In genomic region chr5:53069626-53070025, GRCh38 we compare ENCODE assay signal across 8 cellular contexts. TPM values are rescaled to one million over a fixed set of nuclear protein-coding genes. Genes with fewer than 3 reads are reported as not detected.
A peak's percentile ranks its signal among the peaks of the same experiment; 100 is the strongest.
DNase-seq lines count a peak whose midpoint lies in the region; ATAC-seq and TF ChIP-seq lines count a peak whose summit lies in the region.

No MANE protein-coding gene starts in this region.

- POLR2A ChIA-PET in activated naive CD8-positive, alpha-beta T cell treated with anti-CD3 and anti-CD28 coated beads, Interleukin-2, amount 10 ng/mL, durations not matched to agents 7 days and 5 days (lab: Charles Lee) = interaction anchor here (1.2 to 1.4 kb wide), 3 partner anchors 19 to 271 kb away, joined by 3 to 4 read pairs (median 3); no protein-coding TSS in a partner anchor

- H4K5ac ChIP-seq in mesendoderm (ENCODE audit: low read length) = no peak overlapping the region

- TF ChIP-seq EP300 in upper lobe of left lung (IDR thresholded peaks at IDR 0.05) = no peak

- H3K9me3 Mint-ChIP-seq in CD4-positive, CD25-positive, alpha-beta regulatory T cell = no peaks in the 10 kb centered on the region
- no peaks in the 10 kb centered on the region for H3K9me3 Mint-ChIP-seq in activated naive CD8-positive, alpha-beta T cell treated with anti-CD3 and anti-CD28 coated beads, Interleukin-2, amount 10 ng/mL, durations not matched to agents 7 days and 5 days
- no peaks in the 10 kb centered on the region for H3K9me3 Mint-ChIP-seq in stimulated activated naive B cell treated with anti-CD40 and anti-IgM and Interleukin-4, amounts not matched to agents 10 μg/mL and 1 μg/mL and 100 μg/mL, for 72 hours

- H3K4me3 Mint-ChIP-seq in CD4-positive, CD25-positive, alpha-beta regulatory T cell = no peak overlapping the region
- peak overlapping the region; percentile 54 for H3K4me3 Mint-ChIP-seq in activated naive CD8-positive, alpha-beta T cell treated with anti-CD3 and anti-CD28 coated beads, Interleukin-2, amount 10 ng/mL, durations not matched to agents 7 days and 5 days
- H3K4me3 Mint-ChIP-seq in stimulated activated naive B cell treated with anti-CD40 and anti-IgM and Interleukin-4, amounts not matched to agents 10 μg/mL and 1 μg/mL and 100 μg/mL, for 72 hours = no peak overlapping the region

- no peaks in the 10 kb centered on the region for H3K36me3 ChIP-seq in CD4-positive, CD25-positive, alpha-beta regulatory T cell (ENCODE audit: control insufficient read depth, insufficient read depth, low read length)
- no peaks in the 10 kb centered on the region for H3K36me3 ChIP-seq in mesendoderm (ENCODE audit: control insufficient read depth, insufficient read depth, low read length)
- peaks cover 0 to 53% (median 4%) of the 10 kb centered on the region in 4 donors for H3K36me3 ChIP-seq in upper lobe of left lung

- H3K56ac ChIP-seq in mesendoderm (ENCODE audit: low read length) = no peak overlapping the region

- H3K4me3 ChIP-seq in CD4-positive, CD25-positive, alpha-beta regulatory T cell (ENCODE audit: low read depth, low read length) = no peak overlapping the region
- no peak overlapping the region for H3K4me3 ChIP-seq in mesendoderm (ENCODE audit: low read length)
- H3K4me3 ChIP-seq in upper lobe of left lung = no peak overlapping the region

- H2BK15ac ChIP-seq in mesendoderm (replicated peaks; ENCODE audit: low read depth) = no peak overlapping the region

- WGBS in mesendoderm (ENCODE audit: extremely low coverage, insufficient coverage, low lambda C conversion rate) = no CpG with 5 or more reads among the region's 5 CpGs
- WGBS in upper lobe of left lung, 2 donors = 86 to 95% methylated on average over 5 of the region's 5 CpGs

- H3K79me2 ChIP-seq in mesendoderm (ENCODE audit: control insufficient read depth, insufficient read depth, low read length) = no peaks in the 10 kb centered on the region

- H2BK5ac ChIP-seq in mesendoderm (ENCODE audit: low read length) = no peak overlapping the region

- no peaks in the 10 kb centered on the region for H3K36me3 Mint-ChIP-seq in CD4-positive, CD25-positive, alpha-beta regulatory T cell
- peaks cover 41% of the 10 kb centered on the region for H3K36me3 Mint-ChIP-seq in activated naive CD8-positive, alpha-beta T cell treated with anti-CD3 and anti-CD28 coated beads, Interleukin-2, amount 10 ng/mL, durations not matched to agents 7 days and 5 days
- H3K36me3 Mint-ChIP-seq in stimulated activated naive B cell treated with anti-CD40 and anti-IgM and Interleukin-4, amounts not matched to agents 10 μg/mL and 1 μg/mL and 100 μg/mL, for 72 hours = no peaks in the 10 kb centered on the region

- H3K9ac ChIP-seq in mesendoderm (ENCODE audit: low read length) = no peak overlapping the region

- DNase-seq in CD4-positive, CD25-positive, alpha-beta regulatory T cell = peak in 1 of 3 donors; percentile 83
- DNase-seq in RPMI7951 (ENCODE audit: low read depth) (peak; percentile 29), smooth muscle cell of the brain vasculature (ENCODE audit: low read depth, low spot score) (peak; percentile 67), mesendoderm (no peak), upper lobe of left lung (no peak)
- DNase-seq in activated naive CD8-positive, alpha-beta T cell treated with anti-CD3 and anti-CD28 coated beads, Interleukin-2, amount 10 ng/mL, durations not matched to agents 7 days and 5 days = peak; percentile 35
- no peak for DNase-seq in stimulated activated naive B cell treated with anti-CD40 and anti-IgM and Interleukin-4, amounts not matched to agents 10 μg/mL and 1 μg/mL and 100 μg/mL, for 72 hours

- TF ChIP-seq POLR2A in upper lobe of left lung (IDR thresholded peaks at IDR 0.05) = no peak

- no peaks in the 10 kb centered on the region for H3K79me1 ChIP-seq in mesendoderm (ENCODE audit: low read length)

- no peaks in the 10 kb centered on the region for H3K9me3 ChIP-seq in CD4-positive, CD25-positive, alpha-beta regulatory T cell (ENCODE audit: control insufficient read depth in 2 of 2, low read length in 2 of 2)
- H3K9me3 ChIP-seq in upper lobe of left lung = no peaks in the 10 kb centered on the region

- H3K18ac ChIP-seq in mesendoderm (ENCODE audit: low read length) = no peak overlapping the region

- no peak overlapping the region for H3K23ac ChIP-seq in mesendoderm (ENCODE audit: low read length)

- H3K27me3 ChIP-seq in CD4-positive, CD25-positive, alpha-beta regulatory T cell (ENCODE audit: control insufficient read depth, insufficient read depth, low read length) = peaks cover 7% of the 10 kb centered on the region
- H3K27me3 ChIP-seq in mesendoderm (ENCODE audit: insufficient read depth, low read length, poor library complexity) = no peaks in the 10 kb centered on the region
- no peaks in the 10 kb centered on the region for H3K27me3 ChIP-seq in upper lobe of left lung

- H3K4me2 ChIP-seq in mesendoderm (ENCODE audit: low read length) = no peak overlapping the region

- peaks cover 0 to 3% (median 0%) of the 10 kb centered on the region in 4 donors for H3K4me1 Mint-ChIP-seq in CD4-positive, CD25-positive, alpha-beta regulatory T cell
- peaks cover 22% of the 10 kb centered on the region for H3K4me1 Mint-ChIP-seq in activated naive CD8-positive, alpha-beta T cell treated with anti-CD3 and anti-CD28 coated beads, Interleukin-2, amount 10 ng/mL, durations not matched to agents 7 days and 5 days
- no peaks in the 10 kb centered on the region for H3K4me1 Mint-ChIP-seq in stimulated activated naive B cell treated with anti-CD40 and anti-IgM and Interleukin-4, amounts not matched to agents 10 μg/mL and 1 μg/mL and 100 μg/mL, for 72 hours

- TF ChIP-seq CTCF in upper lobe of left lung (IDR thresholded peaks at IDR 0.05) = no peak

- ATAC-seq in CD4-positive, CD25-positive, alpha-beta regulatory T cell (ENCODE audit: low read depth in 2 of 2) = peak; percentile 57 to 65
- peak; percentile 97 for ATAC-seq in activated naive CD8-positive, alpha-beta T cell treated with anti-CD3 and anti-CD28 coated beads, Interleukin-2, amount 10 ng/mL, durations not matched to agents 7 days and 5 days (ENCODE audit: low read depth)
- no peak for ATAC-seq in stimulated activated naive B cell treated with anti-CD40 and anti-IgM and Interleukin-4, amounts not matched to agents 10 μg/mL and 1 μg/mL and 100 μg/mL, for 72 hours (replicated peaks)
- ATAC-seq in upper lobe of left lung (ENCODE audit: low FRiP score in 2 of 2) (no peak), GM18909 (IDR thresholded peaks at IDR 0.05; ENCODE audit: poor library complexity, unreplicated experiment) (no peak)

- no peak overlapping the region for H3K27ac Mint-ChIP-seq in CD4-positive, CD25-positive, alpha-beta regulatory T cell
- H3K27ac Mint-ChIP-seq in activated naive CD8-positive, alpha-beta T cell treated with anti-CD3 and anti-CD28 coated beads, Interleukin-2, amount 10 ng/mL, durations not matched to agents 7 days and 5 days = peak overlapping the region; percentile 75
- H3K27ac Mint-ChIP-seq in stimulated activated naive B cell treated with anti-CD40 and anti-IgM and Interleukin-4, amounts not matched to agents 10 μg/mL and 1 μg/mL and 100 μg/mL, for 72 hours = no peak overlapping the region

- no peak overlapping the region for H2AK5ac ChIP-seq in mesendoderm (ENCODE audit: low read length)

- H3K27me3 Mint-ChIP-seq in CD4-positive, CD25-positive, alpha-beta regulatory T cell = peaks cover 21% of the 10 kb centered on the region
- peaks cover 6% of the 10 kb centered on the region for H3K27me3 Mint-ChIP-seq in activated naive CD8-positive, alpha-beta T cell treated with anti-CD3 and anti-CD28 coated beads, Interleukin-2, amount 10 ng/mL, durations not matched to agents 7 days and 5 days
- H3K27me3 Mint-ChIP-seq in stimulated activated naive B cell treated with anti-CD40 and anti-IgM and Interleukin-4, amounts not matched to agents 10 μg/mL and 1 μg/mL and 100 μg/mL, for 72 hours = peaks cover 0 to 4% of the 10 kb centered on the region in 2 donors

- no peak overlapping the region for H3K27ac ChIP-seq in CD4-positive, CD25-positive, alpha-beta regulatory T cell (ENCODE audit: insufficient read depth, low read length, poor library complexity, severe bottlenecking)
- no peak overlapping the region for H3K27ac ChIP-seq in mesendoderm (ENCODE audit: low read depth, low read length)
- no peak overlapping the region for H3K27ac ChIP-seq in upper lobe of left lung

- H3K4ac ChIP-seq in mesendoderm (ENCODE audit: low read depth, low read length) = no peak overlapping the region

- H4K8ac ChIP-seq in mesendoderm (ENCODE audit: low read depth, low read length) = no peak overlapping the region

- no peaks in the 10 kb centered on the region for H3K4me1 ChIP-seq in CD4-positive, CD25-positive, alpha-beta regulatory T cell (ENCODE audit: control insufficient read depth, insufficient read depth, low read length, poor library complexity, severe bottlenecking)
- H3K4me1 ChIP-seq in mesendoderm (ENCODE audit: control insufficient read depth, low read depth, low read length) = no peaks in the 10 kb centered on the region
- no peaks in the 10 kb centered on the region for H3K4me1 ChIP-seq in upper lobe of left lung

- H2BK120ac ChIP-seq in mesendoderm (ENCODE audit: low read depth, low read length) = no peak overlapping the region

RNA-seq across cellular contexts. Expression of gene MOCS2, which starts 39.9 kb away (rescaled TPM):
- 14.1 TPM for total RNA-seq in CD4-positive, CD25-positive, alpha-beta regulatory T cell
- 10 to 100 TPM; 34.1 to 44.7 (median 37.5) TPM for polyA plus RNA-seq in CD4-positive, CD25-positive, alpha-beta regulatory T cell
- total RNA-seq in RPMI7951 (2014; rRNA removed; shearing (Covaris generic)) = 65.7 and 74.0 TPM in 2 replicates
- total RNA-seq in activated naive CD8-positive, alpha-beta T cell treated with anti-CD3 and anti-CD28 coated beads, Interleukin-2, amount 10 ng/mL, durations not matched to agents 7 days and 5 days = 10 to 100 TPM; 23.1 to 26.0 TPM
- 21.4 TPM for polyA plus RNA-seq in mesendoderm (2013, experiment 1 of 2)
- 21.2 TPM for polyA plus RNA-seq in mesendoderm (2013, experiment 2 of 2)
- 10 to 100 TPM; 21.5 to 65.7 (median 27.0) TPM for total RNA-seq in upper lobe of left lung

Comparison
In these comparisons a context has a peak if more than half of its experiments do, and no peak if none do; other contexts are left out.
1. ATAC-seq: peak in CD4-positive, CD25-positive, alpha-beta regulatory T cell (2 of 2) and activated naive CD8-positive, alpha-beta T cell treated with anti-CD3 and anti-CD28 coated beads, Interleukin-2, amount 10 ng/mL, durations not matched to agents 7 days and 5 days (single experiment); none in stimulated activated naive B cell treated with anti-CD40 and anti-IgM and Interleukin-4, amounts not matched to agents 10 μg/mL and 1 μg/mL and 100 μg/mL, for 72 hours (0 of 2), upper lobe of left lung (0 of 2) and GM18909 (single experiment).
2. DNase-seq: peak in RPMI7951 (single experiment), activated naive CD8-positive, alpha-beta T cell treated with anti-CD3 and anti-CD28 coated beads, Interleukin-2, amount 10 ng/mL, durations not matched to agents 7 days and 5 days (single experiment) and smooth muscle cell of the brain vasculature (single experiment); none in stimulated activated naive B cell treated with anti-CD40 and anti-IgM and Interleukin-4, amounts not matched to agents 10 μg/mL and 1 μg/mL and 100 μg/mL, for 72 hours (single experiment), mesendoderm (single experiment) and upper lobe of left lung (0 of 2).